ENCODE assay signal across 8 cellular contexts in the genomic region with DNA sequence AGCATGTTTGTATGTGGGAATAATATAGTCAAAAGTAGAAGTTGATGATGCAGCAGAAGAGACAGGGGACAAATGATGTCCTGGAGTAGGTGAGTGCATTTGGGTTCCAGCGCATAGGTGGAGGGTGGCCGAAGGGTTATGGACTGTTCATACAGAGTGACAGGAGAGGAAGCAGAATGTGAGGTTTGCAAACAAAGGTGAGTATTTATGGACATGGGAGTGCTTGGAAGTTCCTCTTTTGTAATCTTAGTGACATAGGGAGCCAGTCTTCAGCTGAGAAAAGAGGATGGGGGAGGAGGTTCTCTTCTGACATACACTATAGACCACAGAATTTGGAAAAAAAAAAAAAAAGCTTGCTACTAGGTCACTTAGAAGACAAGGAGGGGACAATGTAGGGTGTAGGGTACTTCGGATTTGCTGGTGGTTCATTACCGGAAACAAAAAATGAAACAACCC.
A peak's percentile ranks its signal among the peaks of the same experiment; 100 is the strongest.
DNase-seq lines count a peak whose midpoint lies in the region; ATAC-seq and TF ChIP-seq lines count a peak whose summit lies in the region.

No MANE protein-coding gene starts in this region.

- ATAC-seq in GM18870 (IDR thresholded peaks at IDR 0.05; ENCODE audit: unreplicated experiment): peak; percentile 70
- peak; percentile 67 for ATAC-seq in HG02973 (IDR thresholded peaks at IDR 0.05; ENCODE audit: unreplicated experiment)
- ATAC-seq in lung (ENCODE audit: insufficient read depth, low FRiP score): peak; percentile 19

- no peak overlapping the region for H3K9ac ChIP-seq in SK-N-SH

- H3K36me3 ChIP-seq in lung (ENCODE audit: control insufficient read depth in 2 of 2, insufficient read depth in 2 of 2, low read length in 2 of 2) (no peaks in the 10 kb centered on the region), SK-N-SH (replicated peaks in 1 of 2; ENCODE audit: control insufficient read depth in 1 of 2, insufficient read depth in 2 of 2, low read length in 1 of 2) (no peaks in the 10 kb centered on the region)

- POLR2A ChIA-PET in SK-N-SH (lab: Yijun Ruan, JAX): no interaction called here

- WGBS in lung, 2 donors: 25 to 37% methylated on average over 4 of the region's 4 CpGs
- 92% methylated on average over 4 of the region's 4 CpGs for WGBS in SK-N-SH (ENCODE audit: low lambda C conversion rate)

- H2AFZ ChIP-seq in SK-N-SH (ENCODE audit: low read depth): no peak overlapping the region

- H3K79me2 ChIP-seq in SK-N-SH (ENCODE audit: insufficient read depth): no peaks in the 10 kb centered on the region

- DNase-seq in SKM-1 treated with dmso at 0.1 percent for 144 hours (lab: John Stamatoyannopoulos, UW; ENCODE audit: unreplicated experiment): peak; percentile 72
- no peak for DNase-seq in lung (ENCODE audit: low spot score)
- DNase-seq in SK-N-SH: no peak
- DNase-seq in activated CD8-positive, alpha-beta memory T cell treated with anti-CD3 and anti-CD28 coated beads, Interleukin-2, amount 50 U/mL, for 48 hours: no peak
- no peak for DNase-seq in NK-92 treated with Interleukin-12 subunit alpha and Interleukin-12 subunit beta, amount 100 ng/mL, for 24 hours (lab: John Stamatoyannopoulos, UW)
- DNase-seq in stimulated activated CD4-positive, alpha-beta T cell treated with anti-CD3 and anti-CD28 coated beads, Interleukin-15, amount 100 ng/mL, for 24 hours: no peak

- H3K9me3 ChIP-seq in lung (ENCODE audit: control insufficient read depth in 2 of 2, insufficient read depth in 1 of 2, low read length in 1 of 2): peaks cover 0 to 2% of the 10 kb centered on the region in 2 donors
- H3K9me3 ChIP-seq in SK-N-SH: no peaks in the 10 kb centered on the region

- TF ChIP-seq RAD21 in SK-N-SH (IDR thresholded peaks at IDR 0.05; ENCODE audit: low read length): no peak

- H3K4me3 ChIP-seq in lung: no peak overlapping the region
- no peak overlapping the region for H3K4me3 ChIP-seq in SK-N-SH (ENCODE audit: low read depth in 2 of 2, low read length in 1 of 2)

- H4K20me1 ChIP-seq in SK-N-SH (ENCODE audit: insufficient read depth): no peaks in the 10 kb centered on the region

- CTCF ChIA-PET in SK-N-SH (lab: Yijun Ruan, JAX): no interaction called here

- no peaks in the 10 kb centered on the region for H3F3A ChIP-seq in SK-N-SH (replicated peaks; ENCODE audit: insufficient read depth)

- H3K9me2 ChIP-seq in SK-N-SH: no peaks in the 10 kb centered on the region

- no peak overlapping the region for H3K27ac ChIP-seq in lung (ENCODE audit: low read depth in 1 of 2, low read length in 1 of 2)
- no peak overlapping the region for H3K27ac ChIP-seq in SK-N-SH (ENCODE audit: low read depth in 2 of 2, low read length in 1 of 2)

- no peaks in the 10 kb centered on the region for H3K27me3 ChIP-seq in lung (ENCODE audit: control insufficient read depth, insufficient read depth)
- no peaks in the 10 kb centered on the region for H3K27me3 ChIP-seq in SK-N-SH (ENCODE audit: insufficient read depth)

- H3K4me1 ChIP-seq in lung (ENCODE audit: control insufficient read depth in 2 of 2, insufficient read depth in 2 of 2, low read length in 2 of 2) (peaks cover 0 to 2% of the 10 kb centered on the region in 2 donors), SK-N-SH (ENCODE audit: control insufficient read depth in 1 of 2, insufficient read depth in 2 of 2, low read depth in 1 of 2, low read length in 1 of 2) (peaks cover 0 to 2% of the 10 kb centered on the region in 2 experiments; a peak in 1 of 4 replicates)

- H3K4me2 ChIP-seq in SK-N-SH: no peak overlapping the region

- no peak for TF ChIP-seq EP300 in SK-N-SH (IDR thresholded peaks at IDR 0.05; ENCODE audit: borderline replicate concordance in 1 of 2, low read depth in 1 of 2, low read length in 1 of 2)

- TF ChIP-seq CTCF in lung (IDR thresholded peaks at IDR 0.05; ENCODE audit: control extremely low read depth, extremely low read depth) (no peak), SK-N-SH (IDR thresholded peaks at IDR 0.05) (no peak)

TF ChIP-seq in SK-N-SH, 30 proteins besides CTCF, POLR2A, EP300 and RAD21:
- TF ChIP-seq NFIC (IDR thresholded peaks at IDR 0.05; ENCODE audit: borderline replicate concordance) (no peak), SIN3A (IDR thresholded peaks at IDR 0.05; ENCODE audit: borderline replicate concordance, low read depth, low read length) (no peak), FOXM1 (IDR thresholded peaks at IDR 0.05; ENCODE audit: low read depth) (no peak), EZH2phosphoT487 (IDR thresholded peaks at IDR 0.05; ENCODE audit: borderline replicate concordance, low read depth) (no peak), MXI1 (IDR thresholded peaks at IDR 0.05; ENCODE audit: low read depth, low read length) (no peak), TCF12 (IDR thresholded peaks at IDR 0.05) (no peak), RXRA (IDR thresholded peaks at IDR 0.05; ENCODE audit: borderline replicate concordance, low read depth) (no peak), MEF2A (IDR thresholded peaks at IDR 0.05; ENCODE audit: borderline replicate concordance, low read depth) (no peak), GABPA (IDR thresholded peaks at IDR 0.05; ENCODE audit: low read depth) (no peak), CHD2 (IDR thresholded peaks at IDR 0.05; ENCODE audit: low read length, partially characterized antibody) (no peak), JUND (IDR thresholded peaks at IDR 0.05) (no peak), NRF1 (IDR thresholded peaks at IDR 0.05; ENCODE audit: low read depth, low read length) (no peak), FOXJ3 (CRISPR knock-in tag; IDR thresholded peaks at IDR 0.05) (no peak)
- TF ChIP-seq, protein P1, sequence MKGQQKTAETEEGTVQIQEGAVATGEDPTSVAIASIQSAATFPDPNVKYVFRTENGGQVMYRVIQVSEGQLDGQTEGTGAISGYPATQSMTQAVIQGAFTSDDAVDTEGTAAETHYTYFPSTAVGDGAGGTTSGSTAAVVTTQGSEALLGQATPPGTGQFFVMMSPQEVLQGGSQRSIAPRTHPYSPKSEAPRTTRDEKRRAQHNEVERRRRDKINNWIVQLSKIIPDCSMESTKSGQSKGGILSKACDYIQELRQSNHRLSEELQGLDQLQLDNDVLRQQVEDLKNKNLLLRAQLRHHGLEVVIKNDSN (IDR thresholded peaks at IDR 0.05; ENCODE audit: borderline replicate concordance, low read depth): no peak
TF ChIP-seq in SK-N-SH: peak in this region for 0.

Comparison
In these comparisons a context has a peak if more than half of its experiments do, and no peak if none do; other contexts are left out.
1. ATAC-seq: peak in every context shown above with its lines; median percentile 70 in GM18870; 67 in HG02973; 19 in lung.